9 cellular contexts compared by ENCODE assay signal in the genomic region with DNA sequence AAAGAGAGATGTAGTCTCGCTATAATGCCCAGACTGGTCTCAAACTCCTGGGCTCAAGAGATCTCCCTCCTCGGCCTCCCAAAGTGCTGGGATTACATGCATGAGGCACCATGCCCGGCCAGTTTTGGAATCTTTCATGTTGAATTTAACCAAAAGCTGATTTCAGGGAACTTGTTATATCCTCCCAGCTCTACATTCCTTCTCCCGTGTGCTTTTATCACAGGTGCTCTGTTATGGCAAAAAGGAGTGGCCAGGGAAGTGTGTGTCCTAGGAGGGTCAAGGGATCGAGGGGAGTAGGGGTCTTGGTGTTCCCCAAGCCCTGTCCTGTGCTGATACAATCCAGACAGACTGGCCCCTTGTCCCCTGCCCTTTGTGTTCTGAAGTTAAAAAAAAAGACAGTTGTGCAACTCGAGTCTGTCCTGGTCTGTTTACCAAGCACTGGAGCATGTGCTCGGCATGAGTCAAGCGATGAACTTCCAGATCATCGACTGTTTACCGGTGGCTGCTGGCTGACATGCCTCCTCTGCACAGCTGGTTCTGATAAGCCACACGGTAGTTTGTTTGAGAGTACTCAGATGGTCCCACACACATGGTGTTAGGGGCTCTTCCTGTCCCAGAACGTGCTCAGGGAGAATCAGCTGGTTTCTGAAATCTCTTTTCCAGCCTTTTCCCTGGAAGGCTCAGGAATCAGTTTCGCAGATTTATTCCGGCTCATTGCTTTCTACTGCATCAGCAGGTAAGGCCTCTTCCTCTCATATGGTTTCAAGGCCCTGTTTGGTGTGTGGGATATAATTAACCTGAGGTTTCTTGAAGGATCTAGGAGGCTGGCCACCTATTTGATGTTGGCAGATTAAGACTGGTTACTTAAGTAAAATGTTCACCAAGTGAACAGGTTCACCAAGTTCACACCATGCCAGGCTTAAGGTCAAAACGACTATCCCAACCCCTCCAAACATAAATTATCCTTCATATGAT. TPM values are rescaled to one million over a fixed set of nuclear protein-coding genes. Genes with fewer than 3 reads are reported as not detected.
DNase-seq lines count a peak whose midpoint lies in the region; ATAC-seq and TF ChIP-seq lines count a peak whose summit lies in the region.
"Had no signal": no experiment of that assay in that cellular context is flagged by ENCODE, and none has a peak within 500 bp of the region (broad histone marks: within the 10 kb centered on the region; RNA-seq: fewer than 3 reads in every experiment).

No MANE protein-coding gene starts in this region.

- H2BK15ac ChIP-seq in neuronal stem cell (ENCODE audit: low read length) = no peak overlapping the region

- TF ChIP-seq POLR2A in adrenal gland (IDR thresholded peaks at IDR 0.05) = no peak
- TF ChIP-seq POLR2A in testis (IDR thresholded peaks at IDR 0.05) = no peak

- DNase-seq in HT1080 (ENCODE audit: low read depth) (peak; percentile 64), adrenal gland (peak in 5 of 7 donors; percentile 47 to 70 (median 55)), hepatocyte (ENCODE audit: low spot score) (peak; percentile 81), testis (peak; percentile 72), G401 (ENCODE audit: low spot score) (no peak), neuronal stem cell (ENCODE audit: low spot score) (no peak)
- no peak for DNase-seq in activated effector memory CD4-positive, alpha-beta T cell treated with Interleukin-2 at 50 U/mL for 16 hours
- DNase-seq: naive B cell had no signal

- 61 to 75% (median 61%) methylated on average over 11 to 15 of the region's 15 CpGs for WGBS in adrenal gland, 4 donors
- WGBS in hepatocyte (ENCODE audit: low lambda C conversion rate, missing lambda C conversion rate) = 32% methylated on average over 15 of the region's 15 CpGs
- WGBS in testis, 2 donors = 61 to 70% methylated on average over 15 of the region's 15 CpGs
- WGBS in neuronal stem cell (ENCODE audit: extremely low coverage in 2 of 2, insufficient read length in 2 of 2, insufficient replicate concordance in 1 of 2), 2 donors = no CpG with 5 or more reads among the region's 15 CpGs

- no peaks in the 10 kb centered on the region for H3K27me3 ChIP-seq in adrenal gland
- H3K27me3 ChIP-seq in hepatocyte = no peaks in the 10 kb centered on the region
- H3K27me3 ChIP-seq in testis = no peaks in the 10 kb centered on the region
- no peaks in the 10 kb centered on the region for H3K27me3 ChIP-seq in neuronal stem cell (ENCODE audit: control insufficient read depth in 3 of 3, insufficient read depth in 3 of 3, low read depth in 1 of 3, low read length in 3 of 3)

- H2AFZ ChIP-seq in hepatocyte = no peak overlapping the region
- H2AFZ ChIP-seq in neuronal stem cell (ENCODE audit: low read length) = no peak overlapping the region

- intact Hi-C loops in adrenal gland (cut with DNase I) = no loop called here
- intact Hi-C loops in testis (cut with DNase I; ENCODE audit: low total_unique reads) = no loop called here

- no peaks in the 10 kb centered on the region for H3K9me2 ChIP-seq in hepatocyte (replicated peaks; ENCODE audit: insufficient read depth)

- no peak overlapping the region for H3K23ac ChIP-seq in neuronal stem cell (ENCODE audit: low read depth, low read length, poor library complexity)

- no peaks in the 10 kb centered on the region for H3K79me1 ChIP-seq in neuronal stem cell (ENCODE audit: low read depth, low read length)

- H2BK12ac ChIP-seq in neuronal stem cell (ENCODE audit: low read length) = no peak overlapping the region

- H3K4me3 ChIP-seq in adrenal gland (no peak overlapping the region), hepatocyte (no peak overlapping the region), testis (no peak overlapping the region), neuronal stem cell (ENCODE audit: low read length in 2 of 2) (no peak overlapping the region)

- peak overlapping the region in 2 of 5 donors; percentile 21 to 41 for H3K27ac ChIP-seq in adrenal gland
- peak overlapping the region; percentile 89 for H3K27ac ChIP-seq in hepatocyte
- H3K27ac ChIP-seq in testis = peak overlapping the region; percentile 13 to 33
- no peak overlapping the region for H3K27ac ChIP-seq in neuronal stem cell (replicated peaks; ENCODE audit: low read length)

- H3K79me2 ChIP-seq in hepatocyte = no peaks in the 10 kb centered on the region

- H2BK5ac ChIP-seq in neuronal stem cell (ENCODE audit: low read length) = no peak overlapping the region

- H3K9me3 ChIP-seq in adrenal gland (replicated peaks in 1 of 3) = no peaks in the 10 kb centered on the region
- H3K9me3 ChIP-seq in hepatocyte (ENCODE audit: low read depth) = no peaks in the 10 kb centered on the region
- H3K9me3 ChIP-seq in testis = no peaks in the 10 kb centered on the region
- H3K9me3 ChIP-seq in neuronal stem cell (replicated peaks in 1 of 2; ENCODE audit: control insufficient read depth in 2 of 2, insufficient read depth in 1 of 2, low read depth in 1 of 2, low read length in 2 of 2) = no peaks in the 10 kb centered on the region

- H4K8ac ChIP-seq in neuronal stem cell (ENCODE audit: low read depth, low read length) = no peak overlapping the region

- H2AK5ac ChIP-seq in neuronal stem cell (ENCODE audit: low read depth, low read length) = no peak overlapping the region

- no peak overlapping the region for H2BK120ac ChIP-seq in neuronal stem cell (ENCODE audit: low read depth, low read length)

- in situ Hi-C loops in G401 (cut with HindIII; ENCODE audit: low sequenced_read_pairs) = no loop called here

- H3K4me1 ChIP-seq in adrenal gland (replicated peaks in 1 of 2) (peaks cover 0 to 6% of the 10 kb centered on the region in 2 donors), hepatocyte (ENCODE audit: insufficient read depth) (peaks cover 25% of the 10 kb centered on the region), testis (peaks cover 6% of the 10 kb centered on the region), neuronal stem cell (ENCODE audit: control insufficient read depth in 2 of 2, insufficient read depth in 1 of 2, low read depth in 1 of 2, low read length in 2 of 2) (peaks cover 0 to 2% of the 10 kb centered on the region in 2 donors)

- peak overlapping the region; percentile 36 for H3K4me2 ChIP-seq in hepatocyte
- no peak overlapping the region for H3K4me2 ChIP-seq in neuronal stem cell (ENCODE audit: insufficient read depth, low read length, poor library complexity, severe bottlenecking)

- TF ChIP-seq CTCF in adrenal gland (IDR thresholded peaks at IDR 0.05) (no peak), hepatocyte (IDR thresholded peaks at IDR 0.05; ENCODE audit: poor library complexity) (no peak), testis (IDR thresholded peaks at IDR 0.05) (no peak)

- no peak for ATAC-seq in HG03432 (IDR thresholded peaks at IDR 0.05; ENCODE audit: unreplicated experiment)

- no peak overlapping the region for H3K14ac ChIP-seq in neuronal stem cell (ENCODE audit: low read length)

- no peak overlapping the region for H3K18ac ChIP-seq in neuronal stem cell (ENCODE audit: low read length)

- no peak overlapping the region for H3K4ac ChIP-seq in neuronal stem cell (ENCODE audit: low read length)

- peaks cover 0 to 46% of the 10 kb centered on the region in 2 donors for H3K36me3 ChIP-seq in adrenal gland (replicated peaks in 1 of 2)
- H3K36me3 ChIP-seq in hepatocyte (replicated peaks; ENCODE audit: insufficient read depth, low read depth) = no peaks in the 10 kb centered on the region
- no peaks in the 10 kb centered on the region for H3K36me3 ChIP-seq in testis (ENCODE audit: low read depth, missing control alignments)
- H3K36me3 ChIP-seq in neuronal stem cell (replicated peaks in 1 of 2; ENCODE audit: control insufficient read depth in 2 of 2, insufficient read depth in 2 of 2, low read length in 2 of 2) = peaks cover 0 to 23% of the 10 kb centered on the region in 2 donors

- no peak overlapping the region for H4K91ac ChIP-seq in neuronal stem cell (ENCODE audit: low read depth, low read length, poor library complexity)

- H4K20me1 ChIP-seq in hepatocyte (ENCODE audit: insufficient read depth, poor library complexity, severe bottlenecking) = no peaks in the 10 kb centered on the region

- no peak overlapping the region for H3K9ac ChIP-seq in neuronal stem cell (ENCODE audit: low read depth, low read length, poor library complexity)

RNA-seq across cellular contexts. Expression of gene NAA20, which starts 52.6 kb away (rescaled TPM):
- 120 and 122 TPM in 2 replicates for total RNA-seq in HT1080 (2014; rRNA removed; shearing (Covaris generic))
- polyA plus RNA-seq in HT1080 (2015; cell fraction: cytosol; rRNA removed) = 171 and 198 TPM in 2 replicates
- polyA plus RNA-seq in HT1080 (2015; cell fraction: nucleus; rRNA removed) = 114 and 127 TPM in 2 replicates
- total RNA-seq in adrenal gland (10 to 100 TPM; 19.4 to 75.7 (median 49.4) TPM), hepatocyte (53.6 and 66.1 TPM in 2 replicates), testis (10 to 100 TPM; 41.3 to 53.9 TPM)
- polyA plus RNA-seq in adrenal gland (100 to 1,000 TPM in 2 of 3 donors, 10 to 100 TPM in 1; 95.3 to 124 (median 115) TPM), hepatocyte (108 and 126 TPM in 2 replicates), testis (ENCODE audit: insufficient read depth, low read depth, low replicate concordance) (176 TPM)
- total RNA-seq in G401 (2014; rRNA removed; shearing (Covaris generic)) = 55.0 and 88.2 TPM in 2 replicates
- 28.6 TPM for polyA plus RNA-seq in neuronal stem cell (2013, experiment 1 of 2)
- 29.3 TPM for polyA plus RNA-seq in neuronal stem cell (2013, experiment 2 of 2)

Comparison
In these comparisons a context has a peak if more than half of its experiments do, and no peak if none do; other contexts are left out.
1. DNase-seq: peak in HT1080 (single experiment), adrenal gland (5 of 7), hepatocyte (single experiment) and testis (single experiment); none in G401 (single experiment), activated effector memory CD4-positive, alpha-beta T cell treated with Interleukin-2 at 50 U/mL for 16 hours (single experiment) and neuronal stem cell (single experiment).